13 cellular contexts compared by ENCODE assay signal in genomic region chr17:14190774-14191173, GRCh38. TPM values are rescaled to one million over a fixed set of nuclear protein-coding genes. Genes with fewer than 3 reads are reported as not detected.
DNase-seq lines count a peak whose midpoint lies in the region; ATAC-seq, FAIRE-seq and TF ChIP-seq lines count a peak whose summit lies in the region.
"Not testable (repeated sequence)": the region's sequence is repeated elsewhere in the genome, so short reads cannot be mapped to it uniquely, and the experiment has no call there.
"Had no signal": no experiment of that assay in that cellular context is flagged by ENCODE, and none has a peak within 500 bp of the region (broad histone marks: within the 10 kb centered on the region; RNA-seq: fewer than 3 reads in every experiment).

No MANE protein-coding gene starts in this region.

- H3K9me3 ChIP-seq in CD4-positive, alpha-beta T cell (ENCODE audit: control insufficient read depth, low read length); OCI-LY7 (ENCODE audit: low read length); K562 (replicated peaks; ENCODE audit: control insufficient read depth, insufficient read depth, low read depth, low read length); mesenchymal stem cell (ENCODE audit: control insufficient read depth, low read length): not testable (repeated sequence)

- H3K27me3 Mint-ChIP-seq in CD4-positive, alpha-beta T cell; activated T-cell treated with anti-CD3 and anti-CD28 coated beads, Interleukin-2, amount 50 U/mL, for 72 hours (ENCODE audit: low read depth); stimulated activated memory B cell treated with anti-CD40 and anti-IgM and Interleukin-4, amounts not matched to agents 10 μg/mL and 1 μg/mL and 100 μg/mL, for 72 hours: not testable (repeated sequence)

- not testable (repeated sequence) for H4K20me1 ChIP-seq in OCI-LY7 (ENCODE audit: insufficient read depth, low read length); K562 (replicated peaks; ENCODE audit: control insufficient read depth, insufficient read depth, low read length)

- CTCF ChIA-PET in CD4-positive, alpha-beta T cell (lab: Charles Lee); OCI-LY7 (lab: Charles Lee; ENCODE audit: unreplicated experiment); K562 (lab: Yijun Ruan, JAX; ENCODE audit: low intra/inter-chr PET ratio): not testable (repeated sequence)

- not testable (repeated sequence) for H3K27ac ChIP-seq in CD4-positive, alpha-beta T cell (ENCODE audit: low read depth, low read length); OCI-LY7 (ENCODE audit: low read depth, low read length, poor library complexity, severe bottlenecking); K562 (ENCODE audit: extremely low read depth, low read depth, low read length); mesenchymal stem cell (ENCODE audit: low read length, poor library complexity, severe bottlenecking)

- H3K4me1 Mint-ChIP-seq in CD4-positive, alpha-beta T cell (ENCODE audit: low read depth) = peaks cover 62% of the 10 kb centered on the region
- peaks cover 53% of the 10 kb centered on the region for H3K4me1 Mint-ChIP-seq in activated T-cell treated with anti-CD3 and anti-CD28 coated beads, Interleukin-2, amount 50 U/mL, for 72 hours (ENCODE audit: low read depth)
- H3K4me1 Mint-ChIP-seq in stimulated activated memory B cell treated with anti-CD40 and anti-IgM and Interleukin-4, amounts not matched to agents 10 μg/mL and 1 μg/mL and 100 μg/mL, for 72 hours = peaks cover 20% of the 10 kb centered on the region

- not testable (repeated sequence) for H3K27me3 ChIP-seq in CD4-positive, alpha-beta T cell (ENCODE audit: control insufficient read depth, insufficient read depth, low read length); K562 (ENCODE audit: control insufficient read depth in 2 of 2, insufficient read depth in 2 of 2, low read length in 2 of 2); mesenchymal stem cell (ENCODE audit: control insufficient read depth in 1 of 2, insufficient read depth in 1 of 2, low read length in 2 of 2)

- BruUV-seq in OCI-LY7 (replicated peaks; lab: Mats Ljungman, UMichigan); K562 (replicated peaks; lab: Mats Ljungman, UMichigan): not testable (repeated sequence)

- H3K9me3 Mint-ChIP-seq in CD4-positive, alpha-beta T cell; activated T-cell treated with anti-CD3 and anti-CD28 coated beads, Interleukin-2, amount 50 U/mL, for 72 hours; stimulated activated memory B cell treated with anti-CD40 and anti-IgM and Interleukin-4, amounts not matched to agents 10 μg/mL and 1 μg/mL and 100 μg/mL, for 72 hours: not testable (repeated sequence)

- peak; percentile 15 for FAIRE-seq in K562 (lab: Jason Lieb, UNC)

- H2BK120ac ChIP-seq in mesenchymal stem cell (ENCODE audit: low read depth, low read length) = not testable (repeated sequence)

- H3K27ac Mint-ChIP-seq in CD4-positive, alpha-beta T cell = peak overlapping the region; percentile 88
- not testable (repeated sequence) for H3K27ac Mint-ChIP-seq in activated T-cell treated with anti-CD3 and anti-CD28 coated beads, Interleukin-2, amount 50 U/mL, for 72 hours; stimulated activated memory B cell treated with anti-CD40 and anti-IgM and Interleukin-4, amounts not matched to agents 10 μg/mL and 1 μg/mL and 100 μg/mL, for 72 hours

- H3K4me3 ChIP-seq in OCI-LY7 (ENCODE audit: low read depth, low read length, poor library complexity, severe bottlenecking); K562; mesenchymal stem cell (ENCODE audit: insufficient read depth in 1 of 2, low read depth in 1 of 2, low read length in 2 of 2): not testable (repeated sequence)

- H2AFZ ChIP-seq in OCI-LY7 (ENCODE audit: low read length); K562 (ENCODE audit: low read depth, low read length); mesenchymal stem cell (ENCODE audit: low read depth, low read length): not testable (repeated sequence)

- not testable (repeated sequence) for H3K9ac ChIP-seq in K562 (ENCODE audit: insufficient read depth in 1 of 2, low read depth in 2 of 2, low read length in 2 of 2); mesenchymal stem cell (ENCODE audit: low read length)

- not testable (repeated sequence) for H3K4me3 Mint-ChIP-seq in CD4-positive, alpha-beta T cell; activated T-cell treated with anti-CD3 and anti-CD28 coated beads, Interleukin-2, amount 50 U/mL, for 72 hours; stimulated activated memory B cell treated with anti-CD40 and anti-IgM and Interleukin-4, amounts not matched to agents 10 μg/mL and 1 μg/mL and 100 μg/mL, for 72 hours

- H3K18ac ChIP-seq in mesenchymal stem cell (ENCODE audit: low read depth in 1 of 2, low read length in 2 of 2) = not testable (repeated sequence)

- not testable (repeated sequence) for H3K23ac ChIP-seq in mesenchymal stem cell (ENCODE audit: low read length in 2 of 2)

- not testable (repeated sequence) for DNase-seq in CD4-positive, alpha-beta T cell; activated T-cell treated with anti-CD3 and anti-CD28 coated beads, Interleukin-2, amount 50 U/mL, for 72 hours; K562 (ENCODE audit: extremely low read depth in 1 of 4, low spot score in 3 of 4)
- DNase-seq in OCI-LY7 (ENCODE audit: low spot score) (peak; percentile 15), fibroblast of peridontal ligament (ENCODE audit: extremely low read depth) (peak; percentile 52), mesenchymal stem cell (peak; percentile 30)

- not testable (repeated sequence) for ATAC-seq in CD4-positive, alpha-beta T cell (ENCODE audit: poor library complexity); K562
- peak; percentile 16 to 37 for ATAC-seq in activated T-cell treated with anti-CD3 and anti-CD28 coated beads, Interleukin-2, amount 50 U/mL, for 72 hours (replicated peaks in 1 of 2)
- ATAC-seq in stimulated activated memory B cell treated with anti-CD40 and anti-IgM and Interleukin-4, amounts not matched to agents 10 μg/mL and 1 μg/mL and 100 μg/mL, for 72 hours = peak; percentile 24

- not testable (repeated sequence) for TF ChIP-seq POLR2A in K562 (conservative IDR thresholded peaks at IDR 0.05)

- not testable (repeated sequence) for H3K36me3 Mint-ChIP-seq in CD4-positive, alpha-beta T cell (ENCODE audit: low read depth); activated T-cell treated with anti-CD3 and anti-CD28 coated beads, Interleukin-2, amount 50 U/mL, for 72 hours (ENCODE audit: insufficient read depth in 2 of 2)
- peaks cover 22% of the 10 kb centered on the region for H3K36me3 Mint-ChIP-seq in stimulated activated memory B cell treated with anti-CD40 and anti-IgM and Interleukin-4, amounts not matched to agents 10 μg/mL and 1 μg/mL and 100 μg/mL, for 72 hours

- not testable (repeated sequence) for H3K79me1 ChIP-seq in mesenchymal stem cell (replicated peaks; ENCODE audit: low read length, poor library complexity, severe bottlenecking)

- not testable (repeated sequence) for H3K36me3 ChIP-seq in OCI-LY7 (ENCODE audit: insufficient read depth, low read length); K562 (ENCODE audit: control insufficient read depth, insufficient read depth, low read length); mesenchymal stem cell (ENCODE audit: control insufficient read depth in 1 of 2, insufficient read depth in 2 of 2, low read depth in 1 of 2, low read length in 2 of 2)

- H3K14ac ChIP-seq in mesenchymal stem cell (ENCODE audit: low read length in 2 of 2) = not testable (repeated sequence)

- not testable (repeated sequence) for H3K9me1 ChIP-seq in K562 (ENCODE audit: control insufficient read depth, insufficient read depth, low read length)

- not testable (repeated sequence) for H3K79me2 ChIP-seq in OCI-LY7 (ENCODE audit: insufficient read depth, low read depth, low read length); K562 (ENCODE audit: control insufficient read depth, insufficient read depth, low read length)

- H2BK12ac ChIP-seq in mesenchymal stem cell (ENCODE audit: low read length in 2 of 2) = not testable (repeated sequence)

- in situ Hi-C loops in K562 (cut with MboI) = not testable (repeated sequence)

- not testable (repeated sequence) for H4K8ac ChIP-seq in mesenchymal stem cell (ENCODE audit: low read length)

- H4K91ac ChIP-seq in mesenchymal stem cell (ENCODE audit: low read length) = not testable (repeated sequence)

- not testable (repeated sequence) for TF ChIP-seq RAD21 in K562 (CRISPR knock-in tag; conservative IDR thresholded peaks at IDR 0.05 in 1 of 2, IDR thresholded peaks at IDR 0.05 in 1 of 2)

- not testable (repeated sequence) for H2BK5ac ChIP-seq in mesenchymal stem cell (ENCODE audit: low read depth, low read length, poor library complexity, severe bottlenecking)

- intact Hi-C loops in CD4-positive, alpha-beta T cell (cut with DNase I, micrococcal nuclease); OCI-LY7 (cut with micrococcal nuclease; ENCODE audit: unreplicated experiment); K562 (cut with micrococcal nuclease): not testable (repeated sequence)

- H3K4ac ChIP-seq in mesenchymal stem cell (ENCODE audit: low read depth in 1 of 2, low read length in 2 of 2) = not testable (repeated sequence)

- not testable (repeated sequence) for TF ChIP-seq EP300 in K562 (IDR thresholded peaks at IDR 0.05; ENCODE audit: low read length)

- not testable (repeated sequence) for TF ChIP-seq CTCF in CD4-positive, alpha-beta T cell (IDR thresholded peaks at IDR 0.05); OCI-LY7 (conservative IDR thresholded peaks at IDR 0.05; ENCODE audit: low read length); K562 (IDR thresholded peaks at IDR 0.05 in 2 of 3, conservative IDR thresholded peaks at IDR 0.05 in 1 of 3; ENCODE audit: insufficient read depth in 2 of 3, low read depth in 1 of 3, low read length in 3 of 3)

- not testable (repeated sequence) for H2BK15ac ChIP-seq in mesenchymal stem cell (ENCODE audit: low read depth, poor library complexity, severe bottlenecking)

- H3K9me2 ChIP-seq in OCI-LY7 (ENCODE audit: insufficient read depth, low read length) = not testable (repeated sequence)

- H3K4me1 ChIP-seq in OCI-LY7 (ENCODE audit: insufficient read depth, low read length, poor library complexity, severe bottlenecking) = peaks cover 39% of the 10 kb centered on the region
- H3K4me1 ChIP-seq in K562 (replicated peaks in 1 of 2; ENCODE audit: control insufficient read depth in 2 of 2, insufficient read depth in 2 of 2, low read length in 2 of 2); mesenchymal stem cell (ENCODE audit: control insufficient read depth, insufficient read depth, low read depth, low read length): not testable (repeated sequence)

- WGBS in K562 (ENCODE audit: insufficient coverage, low coverage, missing lambda C conversion rate) = no CpG with 5 or more reads among the region's 1 CpG
- WGBS in mesenchymal stem cell = no CpG with 5 or more reads among the region's 1 CpG

- POLR2A ChIA-PET in CD4-positive, alpha-beta T cell (lab: Charles Lee); OCI-LY7 (lab: Charles Lee); K562 (lab: Yijun Ruan, JAX): not testable (repeated sequence)

- not testable (repeated sequence) for H2AK5ac ChIP-seq in mesenchymal stem cell (ENCODE audit: low read length, severe bottlenecking)

- H3K4me2 ChIP-seq in OCI-LY7 (ENCODE audit: low read length) = peak overlapping the region; percentile 46; the same call in 1 of the 2 replicates
- H3K4me2 ChIP-seq in K562 (ENCODE audit: insufficient read depth, low read length); mesenchymal stem cell (ENCODE audit: low read length, poor library complexity, severe bottlenecking): not testable (repeated sequence)

RNA-seq across cellular contexts. Expression of gene CDRT15, which starts 45.9 kb away (rescaled TPM):
- not detected for total RNA-seq in CD4-positive, alpha-beta T cell
- total RNA-seq in OCI-LY7 (2014; rRNA removed; shearing (Covaris generic)) = not detected in 2 replicates
- total RNA-seq in OCI-LY7 (2022) = not detected in 2 replicates
- total RNA-seq in activated T-cell treated with anti-CD3 and anti-CD28 coated beads, Interleukin-2, amount 50 U/mL, for 72 hours = not detected
- not detected in 2 replicates for total RNA-seq in K562 (2011; cell fraction: chromatin; rRNA removed; ENCODE audit: low replicate concordance)
- total RNA-seq in K562 (2011; cell fraction: nucleolus; rRNA removed) = not detected in 2 replicates
- not detected in 2 replicates for total RNA-seq in K562 (2011; cell fraction: nucleoplasm; rRNA removed)
- not detected in 2 replicates for total RNA-seq in K562 (2014; rRNA removed)
- not detected in 2 replicates for total RNA-seq in K562 (2014; rRNA removed; fragmentation: Illumina TruSeq; extraction: Trizol)
- total RNA-seq in K562 (2015; rRNA removed; fragmentation: Illumina TruSeq; extraction: Trizol) = not detected in 2 replicates
- not detected in 2 replicates for total RNA-seq in K562 (2021)
- polyA plus RNA-seq in K562 (2011; rRNA removed) = not detected in 2 replicates
- polyA plus RNA-seq in K562 (2011; cell fraction: cytosol; rRNA removed) = not detected in 2 replicates
- not detected in 2 replicates for polyA plus RNA-seq in K562 (2011; cell fraction: nucleus; rRNA removed)
- polyA plus RNA-seq in K562 (2012) = 0.43 and 0.51 TPM in 2 replicates
- polyA plus RNA-seq in K562 (2014; fragmentation: Illumina TruSeq; extraction: Trizol) = not detected in 2 replicates
- not detected for polyA plus RNA-seq in K562 (2014; fragmentation: Nextera tagmentation; extraction: Ambion mirVana)
- polyA plus RNA-seq in K562 (2014; rRNA removed) = not detected in 2 replicates
- polyA minus RNA-seq in K562 (2011; rRNA and poly(A)+ RNA removed) = not detected in 2 replicates
- not detected in 2 replicates for polyA minus RNA-seq in K562 (2011; cell fraction: cytosol; rRNA and poly(A)+ RNA removed)
- polyA minus RNA-seq in K562 (2011; cell fraction: nucleus; rRNA and poly(A)+ RNA removed) = not detected in 2 replicates
- polyA plus RNA-seq in mesenchymal stem cell (2013, experiment 1 of 2) = not detected
- not detected for polyA plus RNA-seq in mesenchymal stem cell (2013, experiment 2 of 2)
- total RNA-seq: A172; Calu3; CD4-positive, alpha-beta memory T cell; H7; HFFc6; HT1080 had no signal
- polyA plus RNA-seq: CD4-positive, alpha-beta memory T cell had no signal
